ENCODE assay signal across 9 cellular contexts in genomic region chr6:132161283-132161682, GRCh38.
DNase-seq lines count a peak whose midpoint lies in the region; ATAC-seq and TF ChIP-seq lines count a peak whose summit lies in the region.
"Had no signal": no experiment of that assay in that cellular context is flagged by ENCODE, and none has a peak within 500 bp of the region (broad histone marks: within the 10 kb centered on the region; RNA-seq: fewer than 3 reads in every experiment).

No MANE protein-coding gene starts in this region.

- intact Hi-C loops in esophagus squamous epithelium (cut with DNase I) = no loop called here

- H3K4me2 ChIP-seq in DOHH2 (ENCODE audit: low read length) = no peak overlapping the region

- H4K20me1 ChIP-seq in DOHH2 (ENCODE audit: control insufficient read depth, insufficient read depth, low read depth, low read length) = no peaks in the 10 kb centered on the region

- no peaks in the 10 kb centered on the region for H3K9me2 ChIP-seq in DOHH2 (replicated peaks; ENCODE audit: control insufficient read depth, low read length)

- H3K4me1 ChIP-seq in DOHH2 (ENCODE audit: control insufficient read depth, low read length) (peaks cover 5% of the 10 kb centered on the region), esophagus squamous epithelium (no peaks in the 10 kb centered on the region)

- H3K9me3 ChIP-seq in DOHH2 (ENCODE audit: control insufficient read depth, insufficient read depth, low read length) = no peaks in the 10 kb centered on the region
- no peaks in the 10 kb centered on the region for H3K9me3 ChIP-seq in esophagus squamous epithelium

- H3F3A ChIP-seq in DOHH2 (ENCODE audit: control insufficient read depth, insufficient read depth) = no peaks in the 10 kb centered on the region

- no peaks in the 10 kb centered on the region for H3K27me3 ChIP-seq in DOHH2 (ENCODE audit: control insufficient read depth, low read length)
- no peaks in the 10 kb centered on the region for H3K27me3 ChIP-seq in esophagus squamous epithelium

- H3K4me3 ChIP-seq in DOHH2 (ENCODE audit: low read length) = no peak overlapping the region
- H3K4me3 ChIP-seq in esophagus squamous epithelium = no peak overlapping the region

- no peak for ATAC-seq in GM19463 (IDR thresholded peaks at IDR 0.05; ENCODE audit: unreplicated experiment)

- WGBS in esophagus squamous epithelium, 2 donors = 39 to 61% methylated on average over 2 to 3 of the region's 3 CpGs

- TF ChIP-seq CTCF in DOHH2 (IDR thresholded peaks at IDR 0.05; ENCODE audit: low read depth, low read length, poor library complexity, severe bottlenecking) (peak; percentile 78), esophagus squamous epithelium (IDR thresholded peaks at IDR 0.05) (peak in 4 of 6 experiments; percentile 17 to 46 (median 44))

- H3K27ac ChIP-seq in DOHH2 (ENCODE audit: low read depth, low read length) (no peak overlapping the region), esophagus squamous epithelium (no peak overlapping the region)

- TF ChIP-seq POLR2A in esophagus squamous epithelium (IDR thresholded peaks at IDR 0.05) (no peak), erythroblast (IDR thresholded peaks at IDR 0.05; ENCODE audit: low read length) (no peak)

- H3K79me2 ChIP-seq in DOHH2 (ENCODE audit: control insufficient read depth, low read length) = no peaks in the 10 kb centered on the region

- DNase-seq in NAMALWA (ENCODE audit: low spot score) = peak; percentile 33
- no peak for DNase-seq in esophagus squamous epithelium (lab: John Stamatoyannopoulos, UW)
- DNase-seq in non-pigmented ciliary epithelial cell (ENCODE audit: low read depth) = peak; percentile 34
- no peak for DNase-seq in NCI-H345 treated with DMSO at 0.1 percent for 48 hours (lab: John Stamatoyannopoulos, UW; ENCODE audit: unreplicated experiment)
- DNase-seq in erythroblast (lab: John Stamatoyannopoulos, UW) = no peak
- no peak for DNase-seq in DMS79 treated with DMSO at 0.1 percent for 48 hours (lab: John Stamatoyannopoulos, UW)
- DNase-seq: activated naive CD8-positive, alpha-beta T cell treated with anti-CD3 and anti-CD28 coated beads for 36 hours had no signal

- H3K36me3 ChIP-seq in DOHH2 (ENCODE audit: control insufficient read depth, low read length) (no peaks in the 10 kb centered on the region), esophagus squamous epithelium (no peaks in the 10 kb centered on the region)

Comparison
In these comparisons a context has a peak if more than half of its experiments do, and no peak if none do; other contexts are left out.
1. DNase-seq: peak in NAMALWA (single experiment) and non-pigmented ciliary epithelial cell (single experiment); none in esophagus squamous epithelium (single experiment), NCI-H345 treated with DMSO at 0.1 percent for 48 hours (single experiment), erythroblast (0 of 2) and DMS79 treated with DMSO at 0.1 percent for 48 hours (single experiment).